8 cellular contexts compared by ENCODE assay signal in genomic region chr15:98548172-98548971, GRCh38.
DNase-seq lines count a peak whose midpoint lies in the region; ATAC-seq and TF ChIP-seq lines count a peak whose summit lies in the region.

No MANE protein-coding gene starts in this region.

- ATAC-seq in activated B cell treated with CpG ODN at 0.5 μM for 24 hours (ENCODE audit: low read depth) (peak; percentile 57), GM21360 (IDR thresholded peaks at IDR 0.05; ENCODE audit: unreplicated experiment) (no peak)

- CTCF ChIA-PET in activated B cell treated with CpG ODN at 0.5 μM for 24 hours (lab: Charles Lee): no interaction called here
- CTCF ChIA-PET in OCI-LY7 (lab: Charles Lee; ENCODE audit: unreplicated experiment): no interaction called here

- intact Hi-C loops in activated B cell treated with CpG ODN at 0.5 μM for 24 hours (cut with micrococcal nuclease): loop anchor here (2.0 kb wide), 1 partner anchor 98 kb away; no protein-coding TSS in a partner anchor
- intact Hi-C loops in OCI-LY7 (cut with micrococcal nuclease; ENCODE audit: unreplicated experiment): no loop called here

- H3K9me2 ChIP-seq in OCI-LY7 (ENCODE audit: insufficient read depth, low read length): no peaks in the 10 kb centered on the region

- no peaks in the 10 kb centered on the region for H3K36me3 ChIP-seq in OCI-LY7 (ENCODE audit: insufficient read depth, low read length)

- H2AFZ ChIP-seq in OCI-LY7 (ENCODE audit: low read length): no peak overlapping the region

- DNase-seq in DMS153 (lab: John Stamatoyannopoulos, UW) (peak; percentile 1), DMS153 treated with DMSO at 0.1 percent for 48 hours (lab: John Stamatoyannopoulos, UW; ENCODE audit: unreplicated experiment) (no peak), activated B cell treated with CpG ODN at 0.5 μM for 24 hours (peak; percentile 16), OCI-LY7 (ENCODE audit: low spot score) (no peak)
- DNase-seq in stimulated activated CD4-positive, alpha-beta T cell treated with anti-CD3 and anti-CD28 coated beads, Interleukin-12 subunit alpha, Interleukin-12 subunit beta, amount 100 ng/mL, for 48 hours (ENCODE audit: low read depth in 2 of 3, low spot score in 1 of 3): peak; percentile 27 to 44 (median 30)

- H3K4me3 ChIP-seq in OCI-LY7 (ENCODE audit: low read depth, low read length, poor library complexity, severe bottlenecking): no peak overlapping the region

- H3K27ac Mint-ChIP-seq in activated B cell treated with CpG ODN at 0.5 μM for 24 hours: peak overlapping the region; percentile 2

- no peaks in the 10 kb centered on the region for H3K79me2 ChIP-seq in OCI-LY7 (ENCODE audit: insufficient read depth, low read depth, low read length)

- peaks cover 22% of the 10 kb centered on the region for H3K4me1 Mint-ChIP-seq in activated B cell treated with CpG ODN at 0.5 μM for 24 hours

- H3K4me1 ChIP-seq in OCI-LY7 (ENCODE audit: insufficient read depth, low read length, poor library complexity, severe bottlenecking): no peaks in the 10 kb centered on the region

- H3K4me2 ChIP-seq in OCI-LY7 (ENCODE audit: low read length): no peak overlapping the region

- TF ChIP-seq CTCF in activated B cell treated with CpG ODN at 0.5 μM for 24 hours (IDR thresholded peaks at IDR 0.05) (no peak), OCI-LY7 (conservative IDR thresholded peaks at IDR 0.05; ENCODE audit: low read length) (no peak)

- peak overlapping the region; percentile 80 for H3K4me3 Mint-ChIP-seq in activated B cell treated with CpG ODN at 0.5 μM for 24 hours

- H3K9me3 ChIP-seq in OCI-LY7 (ENCODE audit: low read length): no peaks in the 10 kb centered on the region

- peaks cover 34% of the 10 kb centered on the region for H3K27me3 Mint-ChIP-seq in activated B cell treated with CpG ODN at 0.5 μM for 24 hours

- no peaks in the 10 kb centered on the region for H3K36me3 Mint-ChIP-seq in activated B cell treated with CpG ODN at 0.5 μM for 24 hours (ENCODE audit: low read depth)

- H3K27me3 ChIP-seq in layer of hippocampus (ENCODE audit: control insufficient read depth, insufficient read depth, low read length): no peaks in the 10 kb centered on the region

- H3K27ac ChIP-seq in cingulate gyrus (ENCODE audit: low read depth, low read length) (peak overlapping the region; percentile 25), layer of hippocampus (ENCODE audit: low read depth, low read length) (peak overlapping the region; percentile 53), OCI-LY7 (ENCODE audit: low read depth, low read length, poor library complexity, severe bottlenecking) (no peak overlapping the region)

- POLR2A ChIA-PET in activated B cell treated with CpG ODN at 0.5 μM for 24 hours (lab: Charles Lee) (interaction anchor here (1.0 kb wide), 1 partner anchor 1185 kb away, joined by 6 read pairs; the partner anchor contains the start of gene LYSMD4), OCI-LY7 (lab: Charles Lee) (no interaction called here)

- BruUV-seq in OCI-LY7 (replicated peaks; lab: Mats Ljungman, UMichigan): no TSS peak

- peaks cover 5% of the 10 kb centered on the region for H3K9me3 Mint-ChIP-seq in activated B cell treated with CpG ODN at 0.5 μM for 24 hours

- H4K20me1 ChIP-seq in OCI-LY7 (ENCODE audit: insufficient read depth, low read length): no peaks in the 10 kb centered on the region

Comparison
In these comparisons a context has a peak if more than half of its experiments do, and no peak if none do; other contexts are left out.
1. DNase-seq: peak in DMS153 (single experiment), activated B cell treated with CpG ODN at 0.5 μM for 24 hours (single experiment) and stimulated activated CD4-positive, alpha-beta T cell treated with anti-CD3 and anti-CD28 coated beads, Interleukin-12 subunit alpha, Interleukin-12 subunit beta, amount 100 ng/mL, for 48 hours (3 of 3); none in DMS153 treated with DMSO at 0.1 percent for 48 hours (single experiment) and OCI-LY7 (single experiment).